In genomic region chr19:14089662-14090508, GRCh38 we compare ENCODE assay signal across 1 cellular context.
TF ChIP-seq lines count a peak whose summit lies in the region.

No MANE protein-coding gene starts in this region.

TF ChIP-seq in HepG2, 621 proteins besides CTCF, POLR2A, EP300 and RAD21 (continues in another document):
- no peak for TF ChIP-seq ZFP91 (CRISPR knock-in tag; IDR thresholded peaks at IDR 0.05; ENCODE audit: borderline replicate concordance)
- no peak for TF ChIP-seq MED13 (CRISPR knock-in tag; IDR thresholded peaks at IDR 0.05)
- TF ChIP-seq ZNF597 (CRISPR knock-in tag; IDR thresholded peaks at IDR 0.05) = no peak
- TF ChIP-seq ZNF275 (CRISPR knock-in tag; IDR thresholded peaks at IDR 0.05; ENCODE audit: borderline replicate concordance) = no peak
- no peak for TF ChIP-seq SALL2 (CRISPR knock-in tag; IDR thresholded peaks at IDR 0.05)
- no peak for TF ChIP-seq FOXO4 (CRISPR knock-in tag; conservative IDR thresholded peaks at IDR 0.05)
- no peak for TF ChIP-seq MLLT10 (CRISPR knock-in tag; IDR thresholded peaks at IDR 0.05)
- TF ChIP-seq ZFY (CRISPR knock-in tag; IDR thresholded peaks at IDR 0.05) = peak; percentile 60; the same call in 1 of the 2 replicates
- peak; percentile 26; the same call in 1 of the 2 replicates for TF ChIP-seq ZBTB2 (CRISPR knock-in tag; IDR thresholded peaks at IDR 0.05; ENCODE audit: low read depth)
- peak; percentile 19; the same call in 1 of the 2 replicates for TF ChIP-seq TMF1 (CRISPR knock-in tag; IDR thresholded peaks at IDR 0.05; ENCODE audit: low read depth)
- no peak for TF ChIP-seq MIXL1 (CRISPR knock-in tag; IDR thresholded peaks at IDR 0.05)
- TF ChIP-seq ZNF629 (CRISPR knock-in tag; conservative IDR thresholded peaks at IDR 0.05) = no peak
- TF ChIP-seq ZNF652 (CRISPR knock-in tag; IDR thresholded peaks at IDR 0.05; ENCODE audit: borderline replicate concordance, low read depth) = no peak
- no peak for TF ChIP-seq TCF7 (IDR thresholded peaks at IDR 0.05; ENCODE audit: low read depth)
- no peak for TF ChIP-seq TBX3 (IDR thresholded peaks at IDR 0.05; ENCODE audit: borderline replicate concordance)
- no peak for TF ChIP-seq NFE2L1 (CRISPR knock-in tag; IDR thresholded peaks at IDR 0.05; ENCODE audit: borderline replicate concordance)
- no peak for TF ChIP-seq PAXIP1 (CRISPR knock-in tag; conservative IDR thresholded peaks at IDR 0.05)
- TF ChIP-seq ZNF30 (CRISPR knock-in tag; IDR thresholded peaks at IDR 0.05) = no peak
- TF ChIP-seq GLMP (CRISPR knock-in tag; IDR thresholded peaks at IDR 0.05; ENCODE audit: borderline replicate concordance) = no peak
- no peak for TF ChIP-seq REPIN1 (CRISPR knock-in tag; IDR thresholded peaks at IDR 0.05; ENCODE audit: borderline replicate concordance, low read depth)
- no peak for TF ChIP-seq ZNF513 (CRISPR knock-in tag; conservative IDR thresholded peaks at IDR 0.05)
- TF ChIP-seq ASH2L (IDR thresholded peaks at IDR 0.05; ENCODE audit: insufficient read length, low read depth, low read length) = no peak
- no peak for TF ChIP-seq RBAK (CRISPR knock-in tag; IDR thresholded peaks at IDR 0.05)
- TF ChIP-seq NR0B2 (CRISPR knock-in tag; IDR thresholded peaks at IDR 0.05) = no peak
- TF ChIP-seq ATF7 (IDR thresholded peaks at IDR 0.05) = no peak
- no peak for TF ChIP-seq ATF7 (CRISPR knock-in tag; IDR thresholded peaks at IDR 0.05)
- TF ChIP-seq ERF (CRISPR knock-in tag; IDR thresholded peaks at IDR 0.05) = no peak
- TF ChIP-seq FIP1L1 (IDR thresholded peaks at IDR 0.05; ENCODE audit: borderline replicate concordance, insufficient read depth, low read depth, low read length) = no peak
- TF ChIP-seq TBL1XR1 (IDR thresholded peaks at IDR 0.05; ENCODE audit: borderline replicate concordance, low read length, partially characterized antibody) = no peak
- TF ChIP-seq ZNF605 (CRISPR knock-in tag; IDR thresholded peaks at IDR 0.05) = no peak
- TF ChIP-seq AHR (CRISPR knock-in tag; IDR thresholded peaks at IDR 0.05) = no peak
- no peak for TF ChIP-seq AKAP8 (CRISPR knock-in tag; IDR thresholded peaks at IDR 0.05)
- peak; percentile 86 for TF ChIP-seq ZNF777 (CRISPR knock-in tag; IDR thresholded peaks at IDR 0.05)
- peak; percentile 42; the same call in 1 of the 2 replicates for TF ChIP-seq ZNF800 (CRISPR knock-in tag; IDR thresholded peaks at IDR 0.05)
- TF ChIP-seq SKI (IDR thresholded peaks at IDR 0.05; ENCODE audit: partially characterized antibody) = peak; percentile 87
- no peak for TF ChIP-seq ZNF576 (CRISPR knock-in tag; IDR thresholded peaks at IDR 0.05)
- no peak for TF ChIP-seq ZNF350 (CRISPR knock-in tag; IDR thresholded peaks at IDR 0.05; ENCODE audit: borderline replicate concordance, low read depth)
- no peak for TF ChIP-seq ZNF160 (CRISPR knock-in tag; IDR thresholded peaks at IDR 0.05)
- peak; percentile 28; the same call in 1 of the 2 replicates for TF ChIP-seq KDM2A (CRISPR knock-in tag; IDR thresholded peaks at IDR 0.05; ENCODE audit: borderline replicate concordance, low read depth)
- TF ChIP-seq ZNF572 (CRISPR knock-in tag; IDR thresholded peaks at IDR 0.05) = no peak
- TF ChIP-seq ADNP (CRISPR knock-in tag; IDR thresholded peaks at IDR 0.05) = no peak
- no peak for TF ChIP-seq MAFF (IDR thresholded peaks at IDR 0.05; ENCODE audit: low read depth, low read length)
- TF ChIP-seq NFIB (CRISPR knock-in tag; IDR thresholded peaks at IDR 0.05; ENCODE audit: borderline replicate concordance) = no peak
- no peak for TF ChIP-seq NFIC (IDR thresholded peaks at IDR 0.05; ENCODE audit: low read length)
- TF ChIP-seq PHF20 (CRISPR knock-in tag; IDR thresholded peaks at IDR 0.05) = no peak
- no peak for TF ChIP-seq ZNF138 (CRISPR knock-in tag; IDR thresholded peaks at IDR 0.05; ENCODE audit: low read depth)
- TF ChIP-seq ZNF749 (CRISPR knock-in tag; IDR thresholded peaks at IDR 0.05; ENCODE audit: borderline replicate concordance) = no peak
- TF ChIP-seq ZNF75D (CRISPR knock-in tag; IDR thresholded peaks at IDR 0.05; ENCODE audit: borderline replicate concordance) = no peak
- TF ChIP-seq ZBTB7B (CRISPR knock-in tag; IDR thresholded peaks at IDR 0.05) = no peak
- TF ChIP-seq ZBTB38 (CRISPR knock-in tag; IDR thresholded peaks at IDR 0.05) = no peak
- no peak for TF ChIP-seq KAT7 (CRISPR knock-in tag; IDR thresholded peaks at IDR 0.05; ENCODE audit: borderline replicate concordance)
- TF ChIP-seq TEAD3 (CRISPR knock-in tag; optimal IDR thresholded peaks at IDR 0.05; ENCODE audit: borderline replicate concordance) = no peak
